9 cellular contexts compared by ENCODE assay signal in the genomic region with DNA sequence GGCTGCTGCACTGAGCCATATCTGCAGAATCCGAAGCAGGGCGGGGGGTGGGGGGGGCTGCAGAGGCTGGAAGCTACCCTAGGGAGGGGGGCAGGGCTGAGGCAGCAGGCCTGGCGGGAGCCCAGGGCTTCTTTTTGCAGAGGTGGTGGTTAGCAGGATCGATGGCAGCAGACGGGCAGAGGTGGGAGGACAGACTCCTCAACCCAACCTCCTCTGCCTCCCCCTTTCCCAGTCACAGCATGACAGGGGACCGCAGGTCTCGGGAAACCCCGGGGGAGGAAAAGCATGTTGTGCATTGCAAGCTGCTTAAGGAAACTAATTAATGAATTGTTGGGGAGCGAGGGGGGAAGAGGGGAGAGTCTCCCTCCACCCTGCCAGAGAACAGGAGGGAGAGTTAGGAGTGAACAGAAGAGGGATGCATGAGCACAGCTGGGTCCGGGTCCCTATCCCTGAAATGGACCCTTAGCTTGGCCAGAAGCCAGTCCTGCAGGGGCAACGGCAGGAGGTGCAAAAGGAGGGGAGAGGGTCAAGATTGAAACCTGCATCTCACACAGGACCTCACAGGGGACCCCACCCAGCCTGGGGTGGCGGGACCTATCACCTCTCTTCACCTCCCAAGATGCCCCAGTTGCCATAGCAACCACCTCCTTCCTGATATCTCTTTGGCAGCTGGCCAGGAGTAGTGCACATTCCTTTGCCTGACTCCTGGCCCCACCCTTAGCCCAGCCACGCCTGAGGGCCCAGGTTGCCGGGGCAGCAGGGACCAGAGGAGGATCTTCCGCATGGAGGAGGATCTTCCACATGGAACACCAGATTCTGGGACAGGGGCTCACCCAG. TPM values are rescaled to one million over a fixed set of nuclear protein-coding genes. Genes with fewer than 3 reads are reported as not detected.
DNase-seq lines count a peak whose midpoint lies in the region; ATAC-seq, FAIRE-seq and TF ChIP-seq lines count a peak whose summit lies in the region.
"Had no signal": no experiment of that assay in that cellular context is flagged by ENCODE, and none has a peak within 500 bp of the region (broad histone marks: within the 10 kb centered on the region; RNA-seq: fewer than 3 reads in every experiment).

No MANE protein-coding gene starts in this region.

- H3K9me3 Mint-ChIP-seq in brain, result no peaks in the 10 kb centered on the region
- H3K9me3 Mint-ChIP-seq: naive B cell; stimulated activated naive B cell treated with anti-CD40 and anti-IgM and Interleukin-4, amounts not matched to agents 10 μg/mL and 1 μg/mL and 100 μg/mL, for 72 hours had no signal

- POLR2A ChIA-PET in A549 (lab: Yijun Ruan, JAX), result no interaction called here

- no peaks in the 10 kb centered on the region for H3K36me3 Mint-ChIP-seq in brain
- H3K36me3 Mint-ChIP-seq: naive B cell; stimulated activated naive B cell treated with anti-CD40 and anti-IgM and Interleukin-4, amounts not matched to agents 10 μg/mL and 1 μg/mL and 100 μg/mL, for 72 hours had no signal

- DNase-seq in A549 (ENCODE audit: low read depth in 1 of 2, low spot score in 1 of 2) (peak; percentile 92), HK-2 (ENCODE audit: unreplicated experiment) (peak; percentile 52), OCI-M2 (lab: John Stamatoyannopoulos, UW; ENCODE audit: unreplicated experiment) (no peak), SHP77 treated with DMSO at 0.1 percent for 48 hours (lab: John Stamatoyannopoulos, UW) (no peak)
- DNase-seq: naive B cell; stimulated activated naive B cell treated with anti-CD40 and anti-IgM and Interleukin-4, amounts not matched to agents 10 μg/mL and 1 μg/mL and 100 μg/mL, for 72 hours had no signal

- TF ChIP-seq CTCF in A549 (IDR thresholded peaks at IDR 0.05) (no peak), brain (conservative IDR thresholded peaks at IDR 0.05) (no peak)

- H3K9me3 ChIP-seq in A549, result no peaks in the 10 kb centered on the region

- TF ChIP-seq EP300 in A549 (IDR thresholded peaks at IDR 0.05), result no peak

- no peak for TF ChIP-seq RAD21 in A549 (conservative IDR thresholded peaks at IDR 0.05 in 1 of 2, IDR thresholded peaks at IDR 0.05 in 1 of 2)

- FAIRE-seq in A549 (lab: Jason Lieb, UNC), result peak; percentile 49

- H3K4me3 Mint-ChIP-seq in brain, result peak overlapping the region; percentile 35 to 83 (median 78)

- H3K27ac ChIP-seq in A549, result no peak overlapping the region
- H3K27ac ChIP-seq: SK-N-MC had no signal

- no peak overlapping the region for H3K4me3 ChIP-seq in A549
- H3K4me3 ChIP-seq: SK-N-MC had no signal

- H3K27ac Mint-ChIP-seq in brain, result peak overlapping the region in 2 of 5 experiments; percentile 51 to 84

- H3K4me1 Mint-ChIP-seq in brain, result peaks cover 45% of the 10 kb centered on the region

- CTCF ChIA-PET in A549 (lab: Yijun Ruan, JAX), result interaction anchor here (1.0 to 9.4 kb wide), 11 partner anchors 9 to 504 kb away, joined by 3 to 163 read pairs (median 6); a partner anchor contains a TSS

- peaks cover 46% of the 10 kb centered on the region for H3K4me1 ChIP-seq in A549

- ATAC-seq in A549, result peak; percentile 10 to 21; a peak in 3 of 6 replicates
- ATAC-seq in HG03196 (IDR thresholded peaks at IDR 0.05; ENCODE audit: unreplicated experiment), result no peak
- ATAC-seq: stimulated activated naive B cell treated with anti-CD40 and anti-IgM and Interleukin-4, amounts not matched to agents 10 μg/mL and 1 μg/mL and 100 μg/mL, for 72 hours had no signal

- 20% methylated on average over 13 of the region's 15 CpGs for WGBS in A549 (ENCODE audit: missing lambda C conversion rate)

- peaks cover 52% of the 10 kb centered on the region for H3K27me3 Mint-ChIP-seq in brain

- H3K4me2 ChIP-seq in A549, result peak overlapping the region; percentile 23; the same call in 2 of the 3 replicates

- TF ChIP-seq POLR2A in A549 (IDR thresholded peaks at IDR 0.05; ENCODE audit: low read length), result no peak

TF ChIP-seq in A549, 52 proteins besides CTCF, POLR2A, EP300 and RAD21:
- TF ChIP-seq RFX5 (IDR thresholded peaks at IDR 0.05) (peak; percentile 93), ZFP36 (IDR thresholded peaks at IDR 0.05; ENCODE audit: borderline replicate concordance, partially characterized antibody) (no peak), CHD2 (IDR thresholded peaks at IDR 0.05; ENCODE audit: low read length, partially characterized antibody) (no peak)

RNA-seq across cellular contexts. Expression of a gene that starts 1.8 kb away (rescaled TPM):
- polyA plus RNA-seq in A549 (2011; rRNA removed), result not detected in 2 replicates
- polyA plus RNA-seq in A549 (2012; cell fraction: cytosol; rRNA removed), result 0.20 and 0.21 TPM in 2 replicates
- polyA plus RNA-seq in A549 (2012; cell fraction: nucleus; rRNA removed), result 0.09 and 0.12 TPM in 2 replicates
- 0.15 TPM in 1 of 3 replicates, not detected in the others for polyA plus RNA-seq in A549 (2017; fragmentation: RNase III; extraction: RNeasy Plus Mini Kit Qiagen cat#74134 plus additional on column Dnase treatment)
- polyA minus RNA-seq in A549 (2011; rRNA and poly(A)+ RNA removed), result not detected in 2 replicates
- polyA plus RNA-seq in brain (ENCODE audit: insufficient read depth, low read depth, low replicate concordance), result 106 TPM

RNA-seq across cellular contexts. Expression of a gene that starts 6.2 kb away (rescaled TPM):
- not detected in 2 replicates for polyA plus RNA-seq in A549 (2011; rRNA removed)
- polyA plus RNA-seq in A549 (2012; cell fraction: cytosol; rRNA removed), result 0.06 and 0.13 TPM in 2 replicates
- 0.10 and 0.13 TPM in 2 replicates for polyA plus RNA-seq in A549 (2012; cell fraction: nucleus; rRNA removed)
- not detected in 3 replicates for polyA plus RNA-seq in A549 (2017; fragmentation: RNase III; extraction: RNeasy Plus Mini Kit Qiagen cat#74134 plus additional on column Dnase treatment)
- polyA minus RNA-seq in A549 (2011; rRNA and poly(A)+ RNA removed), result not detected in 2 replicates
- 164 TPM for polyA plus RNA-seq in brain (ENCODE audit: insufficient read depth, low read depth, low replicate concordance)

RNA-seq across cellular contexts. Expression of a gene that starts 9.7 kb away (rescaled TPM):
- 70.8 and 77.3 TPM in 2 replicates for polyA plus RNA-seq in A549 (2011; rRNA removed)
- 191 and 198 TPM in 2 replicates for polyA plus RNA-seq in A549 (2012; cell fraction: cytosol; rRNA removed)
- 126 and 158 TPM in 2 replicates for polyA plus RNA-seq in A549 (2012; cell fraction: nucleus; rRNA removed)
- 106 to 116 TPM (median 113 TPM) in 3 replicates for polyA plus RNA-seq in A549 (2017; fragmentation: RNase III; extraction: RNeasy Plus Mini Kit Qiagen cat#74134 plus additional on column Dnase treatment)
- polyA minus RNA-seq in A549 (2011; rRNA and poly(A)+ RNA removed), result 154 and 174 TPM in 2 replicates
- 26.0 TPM for polyA plus RNA-seq in brain (ENCODE audit: insufficient read depth, low read depth, low replicate concordance)

RNA-seq across cellular contexts. Expression of a gene that starts 10.0 kb away (rescaled TPM):
- polyA plus RNA-seq in A549 (2011; rRNA removed) (0.06 and 0.13 TPM in 2 replicates), A549 (2017; fragmentation: RNase III; extraction: RNeasy Plus Mini Kit Qiagen cat#74134 plus additional on column Dnase treatment) (0.09 to 0.16 TPM (median 0.12 TPM) in 3 replicates), brain (ENCODE audit: insufficient read depth, low read depth, low replicate concordance) (29.2 TPM)
- 0.06 and 0.09 TPM in 2 replicates for polyA plus RNA-seq in A549 (2012; cell fraction: cytosol; rRNA removed)
- polyA plus RNA-seq in A549 (2012; cell fraction: nucleus; rRNA removed), result 0.92 and 1.1 TPM in 2 replicates
- polyA minus RNA-seq in A549 (2011; rRNA and poly(A)+ RNA removed), result 0.21 and 0.29 TPM in 2 replicates

RNA-seq across cellular contexts. Expression of a gene that starts 29.2 kb away (rescaled TPM):
- 0.32 and 0.46 TPM in 2 replicates for polyA plus RNA-seq in A549 (2011; rRNA removed)
- polyA plus RNA-seq in A549 (2012; cell fraction: cytosol; rRNA removed), result 0.05 and 0.07 TPM in 2 replicates
- polyA plus RNA-seq in A549 (2012; cell fraction: nucleus; rRNA removed), result 0.17 TPM in 1 of 2 replicates, not detected in the other
- 0.16 TPM in 1 of 3 replicates, not detected in the others for polyA plus RNA-seq in A549 (2017; fragmentation: RNase III; extraction: RNeasy Plus Mini Kit Qiagen cat#74134 plus additional on column Dnase treatment)
- not detected in 2 replicates for polyA minus RNA-seq in A549 (2011; rRNA and poly(A)+ RNA removed)
- polyA plus RNA-seq in brain (ENCODE audit: insufficient read depth, low read depth, low replicate concordance), result 0.78 TPM

Comparison
In these comparisons a context has a peak if more than half of its experiments do, and no peak if none do; other contexts are left out.
1. DNase-seq: peak in A549 (2 of 2) and HK-2 (single experiment); none in OCI-M2 (single experiment) and SHP77 treated with DMSO at 0.1 percent for 48 hours (single experiment).
2. RNA of a gene that starts 1.8 kb away (polyA plus RNA-seq): 106 TPM in brain (single experiment); 0.09 to 0.21 TPM in A549; every median in the first group is over 10 times any median in the second.
3. RNA of a gene that starts 6.2 kb away (polyA plus RNA-seq): 164 TPM in brain (single experiment); 0.06 to 0.13 TPM in A549; every median in the first group is over 100 times any median in the second.